Comparison of ENCODE assay signal across 1 cellular context in genomic region chr4:151362404-151363164, GRCh38.
A peak's percentile ranks its signal among the peaks of the same experiment; 100 is the strongest.
TF ChIP-seq lines count a peak whose summit lies in the region.

No MANE protein-coding gene starts in this region.

TF ChIP-seq in SK-N-SH, 30 proteins besides CTCF, POLR2A, EP300 and RAD21 (continued from another document):
- no peak for TF ChIP-seq REST (IDR thresholded peaks at IDR 0.05; ENCODE audit: low read depth, low read length)
- no peak for TF ChIP-seq IRF3 (IDR thresholded peaks at IDR 0.05; ENCODE audit: low read depth, low read length)
- TF ChIP-seq JUND (IDR thresholded peaks at IDR 0.05) = no peak
- TF ChIP-seq POLR2AphosphoS5 (IDR thresholded peaks at IDR 0.05; ENCODE audit: low read depth, low read length) = no peak
- TF ChIP-seq USF1 (IDR thresholded peaks at IDR 0.05; ENCODE audit: borderline replicate concordance, low read depth) = no peak
- no peak for TF ChIP-seq GABPA (IDR thresholded peaks at IDR 0.05; ENCODE audit: low read depth)
- no peak for TF ChIP-seq PBX3 (IDR thresholded peaks at IDR 0.05)
- no peak for TF ChIP-seq MXI1 (IDR thresholded peaks at IDR 0.05; ENCODE audit: low read depth, low read length)
- TF ChIP-seq SMC3 (IDR thresholded peaks at IDR 0.05; ENCODE audit: low read depth, low read length) = peak; percentile 98
- TF ChIP-seq, protein P1, sequence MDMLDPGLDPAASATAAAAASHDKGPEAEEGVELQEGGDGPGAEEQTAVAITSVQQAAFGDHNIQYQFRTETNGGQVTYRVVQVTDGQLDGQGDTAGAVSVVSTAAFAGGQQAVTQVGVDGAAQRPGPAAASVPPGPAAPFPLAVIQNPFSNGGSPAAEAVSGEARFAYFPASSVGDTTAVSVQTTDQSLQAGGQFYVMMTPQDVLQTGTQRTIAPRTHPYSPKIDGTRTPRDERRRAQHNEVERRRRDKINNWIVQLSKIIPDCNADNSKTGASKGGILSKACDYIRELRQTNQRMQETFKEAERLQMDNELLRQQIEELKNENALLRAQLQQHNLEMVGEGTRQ (IDR thresholded peaks at IDR 0.05; ENCODE audit: borderline replicate concordance, low read depth, low read length) = no peak
- no peak for TF ChIP-seq NRF1 (IDR thresholded peaks at IDR 0.05; ENCODE audit: low read depth, low read length)
- TF ChIP-seq CHD2 (IDR thresholded peaks at IDR 0.05; ENCODE audit: low read length, partially characterized antibody) = peak; percentile 16
- no peak for TF ChIP-seq RFX5 (IDR thresholded peaks at IDR 0.05; ENCODE audit: low read length)
- no peak for TF ChIP-seq NFIC (IDR thresholded peaks at IDR 0.05; ENCODE audit: borderline replicate concordance)
- no peak for TF ChIP-seq ELF1 (IDR thresholded peaks at IDR 0.05)
- no peak for TF ChIP-seq MEF2A (IDR thresholded peaks at IDR 0.05; ENCODE audit: borderline replicate concordance, low read depth)
- no peak for TF ChIP-seq MAX (IDR thresholded peaks at IDR 0.05; ENCODE audit: low read depth)
- TF ChIP-seq SIN3A (IDR thresholded peaks at IDR 0.05; ENCODE audit: borderline replicate concordance, low read depth, low read length) = no peak
- no peak for TF ChIP-seq EZH2phosphoT487 (IDR thresholded peaks at IDR 0.05; ENCODE audit: borderline replicate concordance, low read depth)
- TF ChIP-seq GATA2 (CRISPR knock-in tag; IDR thresholded peaks at IDR 0.05) = no peak
- TF ChIP-seq YY1 (IDR thresholded peaks at IDR 0.05; ENCODE audit: low read depth) = peak; percentile 57; the same call in 1 of the 2 replicates
- TF ChIP-seq TAF1 (IDR thresholded peaks at IDR 0.05; ENCODE audit: borderline replicate concordance, low read depth, low read length) = no peak
- 0 out of 2 replicates have a peak, but pooled peaks have one; percentile 26 for TF ChIP-seq RCOR1 (IDR thresholded peaks at IDR 0.05; ENCODE audit: low read length)
- TF ChIP-seq TEAD4 (IDR thresholded peaks at IDR 0.05; ENCODE audit: borderline replicate concordance, insufficient read depth) = no peak
- no peak for TF ChIP-seq RXRA (IDR thresholded peaks at IDR 0.05; ENCODE audit: borderline replicate concordance, low read depth)
- no peak for TF ChIP-seq FOSL2 (IDR thresholded peaks at IDR 0.05; ENCODE audit: borderline replicate concordance, low read depth)
- no peak for TF ChIP-seq FOXM1 (IDR thresholded peaks at IDR 0.05; ENCODE audit: low read depth)
TF ChIP-seq in SK-N-SH: peak in this region for 4.
